ENCODE assay signal across 10 cellular contexts in the genomic region with DNA sequence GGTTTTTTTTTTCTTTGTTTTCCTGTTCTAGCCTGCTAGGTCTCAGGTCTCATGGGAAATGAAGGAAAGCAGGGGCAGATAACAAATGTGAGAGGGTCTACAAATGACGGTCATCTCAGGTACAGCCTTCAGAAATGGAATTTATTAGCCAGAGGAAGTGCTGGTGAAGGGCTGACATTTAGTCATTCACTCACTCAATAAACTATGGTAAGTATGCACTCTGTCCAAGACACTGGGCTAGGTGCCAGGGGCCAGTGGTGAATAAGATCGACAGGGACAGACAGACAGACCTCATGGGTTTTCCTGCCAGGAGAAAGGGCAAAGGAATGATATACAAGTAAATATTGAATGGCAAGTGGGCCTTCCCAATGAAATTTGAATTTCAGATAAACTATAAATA. TPM values are rescaled to one million over a fixed set of nuclear protein-coding genes. Genes with fewer than 3 reads are reported as not detected.
DNase-seq lines count a peak whose midpoint lies in the region; ATAC-seq, FAIRE-seq and TF ChIP-seq lines count a peak whose summit lies in the region.
"Had no signal": no experiment of that assay in that cellular context is flagged by ENCODE, and none has a peak within 500 bp of the region (broad histone marks: within the 10 kb centered on the region; RNA-seq: fewer than 3 reads in every experiment).

No MANE protein-coding gene starts in this region.

- H4K20me1 ChIP-seq in astrocyte (ENCODE audit: insufficient read depth, low read length): no peaks in the 10 kb centered on the region

- peak overlapping the region; percentile 75 for H3K27ac Mint-ChIP-seq in astrocyte (ENCODE audit: unreplicated experiment)
- H3K27ac Mint-ChIP-seq in activated CD4-positive, alpha-beta T cell treated with anti-CD3 and anti-CD28 coated beads, Interleukin-2, amount 10 ng/mL, durations not matched to agents 7 days and 5 days: no peak overlapping the region
- H3K27ac Mint-ChIP-seq: stimulated activated naive CD8-positive, alpha-beta T cell treated with anti-CD3 and anti-CD28 coated beads, Interleukin-15, Interleukin-2, amounts not matched to agents 100 ng/mL and 50 ng/mL, for 24 hours had no signal

- H3K4me3 Mint-ChIP-seq in astrocyte (ENCODE audit: unreplicated experiment): no peak overlapping the region
- H3K4me3 Mint-ChIP-seq in activated CD4-positive, alpha-beta T cell treated with anti-CD3 and anti-CD28 coated beads, Interleukin-2, amount 10 ng/mL, durations not matched to agents 7 days and 5 days: no peak overlapping the region
- H3K4me3 Mint-ChIP-seq: stimulated activated naive CD8-positive, alpha-beta T cell treated with anti-CD3 and anti-CD28 coated beads, Interleukin-15, Interleukin-2, amounts not matched to agents 100 ng/mL and 50 ng/mL, for 24 hours had no signal

- H3K36me3 ChIP-seq in right atrium auricular region: no peaks in the 10 kb centered on the region
- H3K36me3 ChIP-seq in astrocyte (ENCODE audit: insufficient read depth, low read length): no peaks in the 10 kb centered on the region
- no peaks in the 10 kb centered on the region for H3K36me3 ChIP-seq in aorta (ENCODE audit: control insufficient read depth in 1 of 2, insufficient read depth in 2 of 2, low read length in 1 of 2)

- no peaks in the 10 kb centered on the region for H3K9me3 ChIP-seq in right atrium auricular region
- H3K9me3 ChIP-seq in astrocyte (ENCODE audit: insufficient read depth, low read depth, low read length): no peaks in the 10 kb centered on the region
- H3K9me3 ChIP-seq in aorta (ENCODE audit: control insufficient read depth, low read length): no peaks in the 10 kb centered on the region

- intact Hi-C loops in Right ventricle myocardium superior (cut with DNase I): no loop called here
- intact Hi-C loops in aorta (cut with DNase I): no loop called here
- intact Hi-C loops in lower leg skin (cut with DNase I; ENCODE audit: low total_unique reads): no loop called here

- peaks cover 0 to 9% of the 10 kb centered on the region in 2 donors for H3K4me1 ChIP-seq in right atrium auricular region
- peaks cover 37% of the 10 kb centered on the region for H3K4me1 ChIP-seq in astrocyte (ENCODE audit: insufficient read depth, low read length)
- H3K4me1 ChIP-seq in aorta (ENCODE audit: control insufficient read depth in 1 of 2, insufficient read depth in 2 of 2, low read length in 2 of 2): peaks cover 10 to 13% of the 10 kb centered on the region in 2 donors

- no peak for FAIRE-seq in astrocyte (lab: Jason Lieb, UNC)

- no peak overlapping the region for H2AFZ ChIP-seq in astrocyte (ENCODE audit: low read depth, low read length)

- H3K27ac ChIP-seq in right atrium auricular region (peak overlapping the region in 1 of 2 donors; percentile 16), astrocyte (ENCODE audit: low read depth, low read length) (peak overlapping the region; percentile 84), aorta (ENCODE audit: low read depth in 1 of 2, low read length in 2 of 2) (peak overlapping the region in 1 of 2 donors; percentile 45)

- H3K9me3 Mint-ChIP-seq in astrocyte (ENCODE audit: unreplicated experiment): peaks cover 2% of the 10 kb centered on the region
- no peaks in the 10 kb centered on the region for H3K9me3 Mint-ChIP-seq in activated CD4-positive, alpha-beta T cell treated with anti-CD3 and anti-CD28 coated beads, Interleukin-2, amount 10 ng/mL, durations not matched to agents 7 days and 5 days
- H3K9me3 Mint-ChIP-seq: stimulated activated naive CD8-positive, alpha-beta T cell treated with anti-CD3 and anti-CD28 coated beads, Interleukin-15, Interleukin-2, amounts not matched to agents 100 ng/mL and 50 ng/mL, for 24 hours had no signal

- peak overlapping the region; percentile 23 for H3K9ac ChIP-seq in astrocyte (ENCODE audit: low read length)

- CTCF ChIA-PET in activated CD4-positive, alpha-beta T cell treated with anti-CD3 and anti-CD28 coated beads, Interleukin-2, amount 10 ng/mL, durations not matched to agents 7 days and 5 days (lab: Charles Lee): no interaction called here

- H3K4me3 ChIP-seq in right atrium auricular region: no peak overlapping the region
- no peak overlapping the region for H3K4me3 ChIP-seq in astrocyte (ENCODE audit: insufficient read depth, low read depth, low read length)
- no peak overlapping the region for H3K4me3 ChIP-seq in aorta (ENCODE audit: low read length in 2 of 2)
- H3K4me3 ChIP-seq in lower leg skin (ENCODE audit: low read depth, poor library complexity, severe bottlenecking): no peak overlapping the region

- H3K79me2 ChIP-seq in astrocyte (ENCODE audit: insufficient read depth, low read length): no peaks in the 10 kb centered on the region

- peak overlapping the region; percentile 71 for H3K4me2 ChIP-seq in astrocyte (ENCODE audit: low read length)

- H3K27me3 ChIP-seq in right atrium auricular region: no peaks in the 10 kb centered on the region
- no peaks in the 10 kb centered on the region for H3K27me3 ChIP-seq in astrocyte (ENCODE audit: insufficient read depth, low read length)
- H3K27me3 ChIP-seq in aorta (ENCODE audit: control insufficient read depth in 1 of 2, insufficient read depth in 2 of 2, low read length in 1 of 2): no peaks in the 10 kb centered on the region

- 7 to 16% methylated on average over 2 of the region's 2 CpGs for WGBS in aorta, 2 donors
- WGBS in lower leg skin, 2 donors: 43 to 44% methylated on average over 2 of the region's 2 CpGs

- TF ChIP-seq CTCF in right atrium auricular region (IDR thresholded peaks at IDR 0.05): no peak
- no peak for TF ChIP-seq CTCF in astrocyte (IDR thresholded peaks at IDR 0.05; ENCODE audit: insufficient read depth, low read depth, low read length)
- TF ChIP-seq CTCF in lower leg skin (IDR thresholded peaks at IDR 0.05): no peak

- DNase-seq in Right ventricle myocardium superior (peak; percentile 84), right atrium auricular region (ENCODE audit: low spot score) (no peak), astrocyte (ENCODE audit: low read depth) (peak; percentile 68), iris pigment epithelial cell (ENCODE audit: low read depth) (peak; percentile 83), aorta (peak; percentile 72 to 85), lower leg skin (ENCODE audit: low spot score in 2 of 2) (no peak)
- no peak for DNase-seq in activated CD4-positive, alpha-beta T cell treated with anti-CD3 and anti-CD28 coated beads, Interleukin-2, amount 10 ng/mL, durations not matched to agents 7 days and 5 days

- H3K36me3 Mint-ChIP-seq in astrocyte (ENCODE audit: low read depth, unreplicated experiment): no peaks in the 10 kb centered on the region
- H3K36me3 Mint-ChIP-seq in activated CD4-positive, alpha-beta T cell treated with anti-CD3 and anti-CD28 coated beads, Interleukin-2, amount 10 ng/mL, durations not matched to agents 7 days and 5 days (ENCODE audit: low read depth): no peaks in the 10 kb centered on the region

- ATAC-seq in Right ventricle myocardium superior (ENCODE audit: poor library complexity): peak; percentile 94
- ATAC-seq in aorta (ENCODE audit: low FRiP score): no peak
- no peak for ATAC-seq in HG02870 (IDR thresholded peaks at IDR 0.05; ENCODE audit: unreplicated experiment)

- H3K4me1 Mint-ChIP-seq in astrocyte (ENCODE audit: low read depth, unreplicated experiment): peaks cover 43% of the 10 kb centered on the region
- no peaks in the 10 kb centered on the region for H3K4me1 Mint-ChIP-seq in activated CD4-positive, alpha-beta T cell treated with anti-CD3 and anti-CD28 coated beads, Interleukin-2, amount 10 ng/mL, durations not matched to agents 7 days and 5 days

- no peak for TF ChIP-seq POLR2A in lower leg skin (IDR thresholded peaks at IDR 0.05)

- POLR2A ChIA-PET in activated CD4-positive, alpha-beta T cell treated with anti-CD3 and anti-CD28 coated beads, Interleukin-2, amount 10 ng/mL, durations not matched to agents 7 days and 5 days (lab: Charles Lee): no interaction called here

- peaks cover 9% of the 10 kb centered on the region for H3K27me3 Mint-ChIP-seq in astrocyte (ENCODE audit: low read depth, unreplicated experiment)
- H3K27me3 Mint-ChIP-seq in activated CD4-positive, alpha-beta T cell treated with anti-CD3 and anti-CD28 coated beads, Interleukin-2, amount 10 ng/mL, durations not matched to agents 7 days and 5 days: peaks cover 13% of the 10 kb centered on the region

RNA-seq across cellular contexts. Expression of a gene that starts 6.3 kb away (rescaled TPM):
- total RNA-seq in Right ventricle myocardium superior (0.08 TPM), right atrium auricular region (under 1 TPM in 1 of 2 donors, not detected in 1; 0.08 TPM), astrocyte (0.14 and 0.17 TPM in 2 replicates), aorta (not detected), lower leg skin (1 to 10 TPM in 1 of 4 donors, under 1 TPM in 2, not detected in 1; 0.04 to 1.0 (median 0.49) TPM)
- polyA plus RNA-seq in aorta: under 1 TPM in 1 of 2 donors, not detected in 1; 0.13 TPM
- total RNA-seq in activated CD4-positive, alpha-beta T cell treated with anti-CD3 and anti-CD28 coated beads, Interleukin-2, amount 10 ng/mL, durations not matched to agents 7 days and 5 days: not detected
- total RNA-seq: T-helper 1 cell treated with Interleukin-12 subunit alpha and Interleukin-12 subunit beta and Interleukin-4 antibody, amounts not matched to agents 30 ng/mL and 1 ng/mL, for 36 hours had no signal

RNA-seq across cellular contexts. Expression of a gene that starts 22.3 kb away (rescaled TPM):
- total RNA-seq in Right ventricle myocardium superior (2.9 TPM), right atrium auricular region (10 to 100 TPM in 1 of 2 donors, 1 to 10 TPM in 1; 7.2 to 12.0 TPM), astrocyte (19.8 and 25.2 TPM in 2 replicates), aorta (10 to 100 TPM; 14.0 to 16.1 TPM), lower leg skin (10 to 100 TPM in 3 of 4 donors, 1 to 10 TPM in 1; 8.4 to 56.5 (median 33.3) TPM)
- 1 to 10 TPM; 2.8 to 3.3 TPM for polyA plus RNA-seq in aorta
- total RNA-seq in activated CD4-positive, alpha-beta T cell treated with anti-CD3 and anti-CD28 coated beads, Interleukin-2, amount 10 ng/mL, durations not matched to agents 7 days and 5 days: 1 to 10 TPM; 8.8 to 9.3 TPM

Comparison
In these comparisons a context has a peak if more than half of its experiments do, and no peak if none do; other contexts are left out.
1. DNase-seq: peak in Right ventricle myocardium superior (single experiment), astrocyte (single experiment), iris pigment epithelial cell (single experiment) and aorta (2 of 2); none in right atrium auricular region (single experiment), activated CD4-positive, alpha-beta T cell treated with anti-CD3 and anti-CD28 coated beads, Interleukin-2, amount 10 ng/mL, durations not matched to agents 7 days and 5 days (single experiment) and lower leg skin (0 of 2).